35 cellular contexts compared by ENCODE assay signal in the genomic region with DNA sequence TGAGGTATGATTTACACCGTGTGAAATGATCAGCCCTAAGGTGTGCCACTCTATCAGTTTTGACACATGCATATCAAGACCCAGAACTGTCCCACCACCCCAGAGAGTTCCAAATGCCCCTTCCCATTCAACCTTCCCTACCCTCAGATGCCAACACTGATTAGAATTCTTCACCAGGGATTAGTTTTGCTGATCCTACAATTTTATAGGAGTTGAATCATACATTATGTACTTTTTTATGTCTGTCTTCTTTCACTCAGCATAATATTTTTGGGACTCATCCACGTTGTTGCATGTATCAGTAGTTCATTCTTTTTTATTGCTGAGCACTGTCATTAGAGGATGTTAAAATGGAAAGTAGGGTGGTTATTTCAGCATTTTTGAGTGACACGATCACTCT.
"Had no signal": no experiment of that assay in that cellular context is flagged by ENCODE, and none has a peak within 500 bp of the region (broad histone marks: within the 10 kb centered on the region; RNA-seq: fewer than 3 reads in every experiment).

No MANE protein-coding gene starts in this region.

- H3K4me3 ChIP-seq: MG63 had no signal

- H3K27me3 ChIP-seq: MG63 had no signal

- H3K9me3 ChIP-seq: MG63 had no signal

- H3K36me3 ChIP-seq: MG63 had no signal

- DNase-seq: Kasumi-1, MG63, MM.1S, MV-4-11, NCI-H1048, NCI-H1092, NCI-H1092 treated with DMSO at 0.1 percent for 48 hours, NCI-H1105, NCI-H1105 treated with DMSO at 0.1 percent for 48 hours, NCI-H1417, NCI-H1417 treated with DMSO at 0.1 percent for 48 hours, NCI-H1436, NCI-H1436 treated with DMSO at 0.1 percent for 48 hours, NCI-H146, NCI-H1694, NCI-H1694 treated with DMSO at 0.1 percent for 48 hours, NCI-H187, NCI-H187 treated with DMSO at 0.1 percent for 48 hours, NCI-H1930, NCI-H2029, NCI-H2029 treated with DMSO at 0.1 percent for 48 hours, NCI-H2081, NCI-H2081 treated with DMSO at 0.1 percent for 48 hours, NCI-H2107, NCI-H2171, NCI-H2171 treated with DMSO at 0.1 percent for 48 hours, NCI-H2227 treated with DMSO at 0.1 percent for 48 hours, NCI-H226, NCI-H345, NCI-H446, NCI-H446 treated with DMSO at 0.1 percent for 48 hours, NCI-H510A, NCI-H510A treated with DMSO at 0.1 percent for 48 hours, NCI-H524, NCI-H524 treated with DMSO at 0.1 percent for 48 hours had no signal
